In the genomic region with DNA sequence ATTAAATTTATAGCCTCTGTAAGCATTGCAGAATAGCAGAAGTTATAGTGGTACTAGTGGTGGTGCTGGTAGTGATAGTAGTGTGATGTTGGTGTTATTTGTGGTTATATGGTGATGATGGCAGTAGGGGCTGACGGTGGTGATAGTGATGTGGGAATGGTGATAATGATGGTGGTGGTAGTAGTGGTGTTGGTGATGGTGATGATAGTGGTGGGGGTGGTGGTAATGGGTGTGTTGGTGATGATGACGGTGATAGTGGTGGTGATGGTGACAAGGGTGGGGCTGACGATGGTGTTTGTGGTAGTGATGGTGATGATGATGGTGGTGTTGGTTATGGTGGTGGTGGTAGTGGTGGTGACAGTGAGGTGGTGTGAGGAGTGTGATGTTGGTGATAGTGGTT, we compare ENCODE assay signal across 29 cellular contexts. TPM values are rescaled to one million over a fixed set of nuclear protein-coding genes. Genes with fewer than 3 reads are reported as not detected.
"Had no signal": no experiment of that assay in that cellular context is flagged by ENCODE, and none has a peak within 500 bp of the region (broad histone marks: within the 10 kb centered on the region; RNA-seq: fewer than 3 reads in every experiment).

No MANE protein-coding gene starts in this region.

- ATAC-seq: heart right ventricle; left colon; left lung; lower lobe of right lung; naive thymus-derived CD8-positive, alpha-beta T cell; pancreas; right cardiac atrium; stimulated activated effector memory CD8-positive, alpha-beta T cell treated with anti-CD3 and anti-CD28 coated beads, Interleukin-12 subunit alpha, Interleukin-12 subunit beta, amount 100 ng/mL, for 72 hours; stimulated activated naive CD8-positive, alpha-beta T cell treated with anti-CD3 and anti-CD28 coated beads, Interleukin-15, amount 100 ng/mL, for 72 hours had no signal

- FAIRE-seq: islet of Langerhans, kidney, pancreas, small intestine had no signal

- H3K4me2 ChIP-seq: hepatocyte, neural progenitor cell had no signal

- H3K27ac ChIP-seq: heart right ventricle, hepatocyte, left lung, lower lobe of right lung, neural progenitor cell, pancreas, prostate gland, sigmoid colon, spleen, testis, thyroid gland, transverse colon, upper lobe of left lung had no signal

- H3K4me3 ChIP-seq: heart right ventricle, hepatocyte, left lung, lower lobe of right lung, neural progenitor cell, pancreas, prostate gland, sigmoid colon, spleen, testis, thyroid gland, transverse colon, upper lobe of left lung had no signal

- H3K36me3 ChIP-seq: heart right ventricle, lower lobe of right lung, neural progenitor cell, pancreas, prostate gland, sigmoid colon, thyroid gland, transverse colon, upper lobe of left lung had no signal

- H3K4me1 ChIP-seq: heart right ventricle, left lung, lower lobe of right lung, neural progenitor cell, pancreas, prostate gland, sigmoid colon, spleen, testis, thyroid gland, transverse colon, upper lobe of left lung had no signal

- H3K9me3 ChIP-seq: heart right ventricle, left lung, lower lobe of right lung, pancreas, prostate gland, sigmoid colon, spleen, testis, thyroid gland, transverse colon, upper lobe of left lung had no signal

- DNase-seq: heart right ventricle; kidney; left colon; left lung; lower lobe of right lung; mammary epithelial cell; mesenchymal stem cell; naive thymus-derived CD8-positive, alpha-beta T cell; nephron progenitor cell; pancreas; posterior cingulate gyrus; retina; right cardiac atrium; sigmoid colon; small intestine; spleen; stimulated activated CD4-positive, alpha-beta T cell treated with anti-CD3 and anti-CD28 coated beads, Interleukin-4, amount 100 ng/mL, for 24 hours; stimulated activated naive CD4-positive, alpha-beta T cell treated with Interleukin-2 at 50 U/mL for 16 hours; stimulated activated naive CD8-positive, alpha-beta T cell treated with anti-CD3 and anti-CD28 coated beads, Interleukin-15, amount 100 ng/mL, for 72 hours; substantia nigra; testis; thyroid gland; transverse colon; upper lobe of left lung had no signal

- H3K9ac ChIP-seq: neural progenitor cell had no signal

- H3K27me3 ChIP-seq: heart right ventricle, hepatocyte, left lung, neural progenitor cell, pancreas, sigmoid colon, spleen, testis, thyroid gland, transverse colon, upper lobe of left lung had no signal

- H2AFZ ChIP-seq: hepatocyte, neural progenitor cell had no signal

- H3K79me2 ChIP-seq: hepatocyte had no signal

RNA-seq across cellular contexts. Expression of a gene that starts 54.4 kb away (rescaled TPM):
- total RNA-seq: naive thymus-derived CD8-positive, alpha-beta T cell; thyroid gland had no signal
- polyA plus RNA-seq: heart right ventricle; naive thymus-derived CD8-positive, alpha-beta T cell had no signal
